Comparison of ENCODE assay signal across 30 cellular contexts in the genomic region with DNA sequence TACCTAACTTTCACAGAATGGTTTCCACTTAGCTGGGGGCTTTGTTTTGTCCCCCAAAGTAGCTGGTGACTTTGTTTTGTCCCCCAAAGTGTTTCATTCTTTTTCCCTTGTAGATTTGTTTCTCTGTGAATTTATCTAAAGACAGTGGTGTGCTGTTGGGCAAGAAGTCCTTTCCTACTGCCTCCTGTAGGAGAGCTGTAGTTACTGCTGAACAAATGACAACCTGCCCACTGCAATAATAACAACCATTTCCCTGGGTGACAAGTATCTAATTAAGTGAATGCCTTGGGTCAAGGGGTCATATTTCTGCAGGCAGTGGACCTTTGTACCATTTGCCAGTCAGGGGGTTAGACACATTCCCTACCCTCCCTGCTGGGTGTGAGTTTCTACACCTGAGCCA.
DNase-seq lines count a peak whose midpoint lies in the region; ATAC-seq and TF ChIP-seq lines count a peak whose summit lies in the region.
"Had no signal": no experiment of that assay in that cellular context is flagged by ENCODE, and none has a peak within 500 bp of the region (broad histone marks: within the 10 kb centered on the region; RNA-seq: fewer than 3 reads in every experiment).

No MANE protein-coding gene starts in this region.

- H3K27ac ChIP-seq in 22Rv1 (no peak overlapping the region), OCI-LY7 (ENCODE audit: low read depth, low read length, poor library complexity, severe bottlenecking) (no peak overlapping the region)
- H3K27ac ChIP-seq: cardiac muscle cell, colonic mucosa, epithelial cell of prostate, pancreas, skin epidermis, suprapubic skin, upper lobe of right lung had no signal

- intact Hi-C loops in OCI-LY7 (cut with micrococcal nuclease; ENCODE audit: unreplicated experiment), result no loop called here
- intact Hi-C loops in mucosa of descending colon (cut with DNase I, micrococcal nuclease), result no loop called here

- DNase-seq in OCI-LY7 (ENCODE audit: low spot score) (no peak), epithelial cell of esophagus (ENCODE audit: low read depth) (no peak), mucosa of descending colon (no peak), NCI-H446 treated with DMSO at 0.1 percent for 48 hours (lab: John Stamatoyannopoulos, UW) (no peak)
- no peak for DNase-seq in stimulated activated CD4-positive, alpha-beta T cell treated with anti-CD3 and anti-CD28 coated beads, Interleukin-1b, Interleukin-23, amount 100 ng/mL, for 48 hours
- DNase-seq: activated CD4-positive, alpha-beta T cell treated with anti-CD3 and anti-CD28 coated beads, Interleukin-2, amount 50 U/mL, for 4 hours; activated naive CD8-positive, alpha-beta T cell treated with anti-CD3 and anti-CD28 coated beads, Interleukin-2, amount 50 U/mL, for 24 hours; activated T-cell treated with anti-CD3 and anti-CD28 coated beads, Interleukin-2, amount 50 U/mL, for 72 hours; CD4-positive, alpha-beta memory T cell; colonic mucosa; effector CD4-positive, alpha-beta T cell; hippocampal formation; immature natural killer cell; left colon; MV-4-11; NCI-H146; pancreas; retina; SK-N-SH; stimulated activated naive CD4-positive, alpha-beta T cell; upper lobe of right lung had no signal

- H3K4me3 ChIP-seq in OCI-LY7 (ENCODE audit: low read depth, low read length, poor library complexity, severe bottlenecking) (no peak overlapping the region), epithelial cell of esophagus (ENCODE audit: low read length) (no peak overlapping the region), mucosa of descending colon (no peak overlapping the region)
- H3K4me3 ChIP-seq: cardiac muscle cell, colonic mucosa, pancreas, skin epidermis, suprapubic skin, upper lobe of right lung had no signal

- POLR2A ChIA-PET in OCI-LY7 (lab: Charles Lee), result interaction anchor here (0.7 kb wide), 1 partner anchor 71 kb away, joined by 3 read pairs; no protein-coding TSS in a partner anchor

- no peak overlapping the region for H2AFZ ChIP-seq in OCI-LY7 (ENCODE audit: low read length)

- BruUV-seq in OCI-LY7 (replicated peaks; lab: Mats Ljungman, UMichigan), result no TSS peak

- H3K79me2 ChIP-seq in OCI-LY7 (ENCODE audit: insufficient read depth, low read depth, low read length), result no peaks in the 10 kb centered on the region

- H3K4me2 ChIP-seq in OCI-LY7 (ENCODE audit: low read length), result no peak overlapping the region
- H3K4me2 ChIP-seq: SK-N-SH had no signal

- H3K4me1 ChIP-seq in OCI-LY7 (ENCODE audit: insufficient read depth, low read length, poor library complexity, severe bottlenecking), result peaks cover 9% of the 10 kb centered on the region
- no peaks in the 10 kb centered on the region for H3K4me1 ChIP-seq in mucosa of descending colon (ENCODE audit: low read depth)
- H3K4me1 ChIP-seq: colonic mucosa, pancreas, upper lobe of right lung had no signal

- no peaks in the 10 kb centered on the region for H4K20me1 ChIP-seq in OCI-LY7 (ENCODE audit: insufficient read depth, low read length)

- no peaks in the 10 kb centered on the region for H3K36me3 ChIP-seq in OCI-LY7 (ENCODE audit: insufficient read depth, low read length)
- no peaks in the 10 kb centered on the region for H3K36me3 ChIP-seq in mucosa of descending colon (ENCODE audit: low read depth)
- H3K36me3 ChIP-seq: cardiac muscle cell, colonic mucosa, pancreas, suprapubic skin, upper lobe of right lung had no signal

- ATAC-seq in mucosa of descending colon, result no peak
- ATAC-seq in HG03175 (IDR thresholded peaks at IDR 0.05; ENCODE audit: unreplicated experiment), result no peak
- ATAC-seq: activated CD4-positive, CD25-positive, alpha-beta regulatory T cell treated with anti-CD3 and anti-CD28 coated beads, Interleukin-2, amount 50 U/mL, for 24 hours; activated naive CD8-positive, alpha-beta T cell treated with anti-CD3 and anti-CD28 coated beads, Interleukin-2, amount 50 U/mL, for 24 hours; activated T-cell treated with anti-CD3 and anti-CD28 coated beads, Interleukin-2, amount 50 U/mL, for 72 hours; HepG2; left colon; pancreas; upper lobe of right lung had no signal

- H3K9me2 ChIP-seq in OCI-LY7 (ENCODE audit: insufficient read depth, low read length), result no peaks in the 10 kb centered on the region
- H3K9me2 ChIP-seq: SK-N-SH had no signal

- TF ChIP-seq CTCF in 22Rv1 (IDR thresholded peaks at IDR 0.05) (0 out of 2 replicates have a peak, but pooled peaks have one; percentile 11), GM12873 (IDR thresholded peaks at IDR 0.05; ENCODE audit: insufficient read depth, low read depth, low read length, missing control alignments) (peak; percentile 37), OCI-LY7 (conservative IDR thresholded peaks at IDR 0.05; ENCODE audit: low read length) (peak; percentile 33; the same call in 1 of the 2 replicates), epithelial cell of esophagus (IDR thresholded peaks at IDR 0.05; ENCODE audit: insufficient read depth, low read depth, low read length, missing control alignments) (peak; percentile 3), mucosa of descending colon (IDR thresholded peaks at IDR 0.05) (no peak)

- H3K9me3 ChIP-seq in OCI-LY7 (ENCODE audit: low read length) (no peaks in the 10 kb centered on the region), mucosa of descending colon (no peaks in the 10 kb centered on the region)
- H3K9me3 ChIP-seq: colonic mucosa, pancreas, SK-N-SH, suprapubic skin, upper lobe of right lung had no signal

- CTCF ChIA-PET in OCI-LY7 (lab: Charles Lee; ENCODE audit: unreplicated experiment), result no interaction called here
